13 cellular contexts compared by ENCODE assay signal in the genomic region with DNA sequence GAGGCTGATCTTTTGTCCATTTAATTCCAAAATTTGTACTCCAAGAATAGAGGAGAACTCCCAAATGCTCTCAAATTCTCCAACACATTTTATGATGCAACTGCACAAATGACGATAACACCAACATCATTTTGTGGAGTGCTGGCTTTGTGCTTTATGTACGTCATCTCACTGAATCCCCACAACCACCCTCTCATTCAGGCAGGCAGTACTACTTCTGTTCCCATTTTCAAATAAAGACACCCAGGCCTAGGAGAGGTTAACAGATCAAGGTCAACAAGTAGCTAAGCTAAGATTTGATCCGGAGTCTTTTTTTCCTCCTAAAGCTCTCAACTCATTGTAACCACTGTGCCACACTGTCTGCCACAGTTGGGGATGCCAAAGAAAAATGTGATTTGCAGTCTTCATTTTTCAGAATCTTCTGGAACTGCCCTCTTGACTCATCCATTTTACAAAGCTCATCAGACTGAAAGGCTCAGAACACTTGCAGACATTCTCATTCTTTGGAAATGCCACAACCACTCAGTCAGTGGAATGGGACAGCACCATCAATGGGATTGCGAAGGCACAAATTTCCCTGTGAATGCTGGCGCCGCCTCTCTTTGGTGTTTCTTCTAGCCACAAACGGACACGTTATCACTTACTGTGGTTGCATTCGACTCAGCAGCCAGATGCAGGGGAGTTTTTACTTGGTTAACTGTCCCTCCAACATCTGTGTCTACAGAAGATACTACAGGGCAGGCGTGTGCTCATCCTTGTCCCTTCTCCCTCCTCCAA.
DNase-seq lines count a peak whose midpoint lies in the region; ATAC-seq and TF ChIP-seq lines count a peak whose summit lies in the region.
"Had no signal": no experiment of that assay in that cellular context is flagged by ENCODE, and none has a peak within 500 bp of the region (broad histone marks: within the 10 kb centered on the region; RNA-seq: fewer than 3 reads in every experiment).

No MANE protein-coding gene starts in this region.

- 94% methylated on average over 10 of the region's 10 CpGs for WGBS in mammary epithelial cell (ENCODE audit: low coverage, missing lambda C conversion rate)

- POLR2A ChIA-PET in activated B cell treated with CpG ODN at 0.5 μM for 24 hours (lab: Charles Lee) = interaction anchor here (0.8 to 1.1 kb wide), 4 partner anchors 9 to 140 kb away, joined by 3 to 5 read pairs (median 4); no protein-coding TSS in a partner anchor
- POLR2A ChIA-PET in activated naive CD8-positive, alpha-beta T cell treated with anti-CD3 and anti-CD28 coated beads, Interleukin-2, amount 10 ng/mL, durations not matched to agents 7 days and 5 days (lab: Charles Lee) = interaction anchor here (0.9 to 1.8 kb wide), 7 partner anchors 11 to 109 kb away, joined by 3 to 8 read pairs (median 5); no protein-coding TSS in a partner anchor

- H3K4me1 Mint-ChIP-seq in activated B cell treated with CpG ODN at 0.5 μM for 24 hours = peaks cover 95% of the 10 kb centered on the region
- peaks cover 71% of the 10 kb centered on the region for H3K4me1 Mint-ChIP-seq in activated naive CD8-positive, alpha-beta T cell treated with anti-CD3 and anti-CD28 coated beads, Interleukin-2, amount 10 ng/mL, durations not matched to agents 7 days and 5 days

- peak overlapping the region; percentile 84 for H3K4me3 Mint-ChIP-seq in activated B cell treated with CpG ODN at 0.5 μM for 24 hours
- peak overlapping the region; percentile 94 for H3K4me3 Mint-ChIP-seq in activated naive CD8-positive, alpha-beta T cell treated with anti-CD3 and anti-CD28 coated beads, Interleukin-2, amount 10 ng/mL, durations not matched to agents 7 days and 5 days

- no peaks in the 10 kb centered on the region for H3K27me3 ChIP-seq in mammary epithelial cell (ENCODE audit: insufficient read depth, low read length)
- H3K27me3 ChIP-seq: BLaER1, neutrophil had no signal

- no peak overlapping the region for H2AFZ ChIP-seq in mammary epithelial cell (ENCODE audit: low read depth, low read length)

- H4K20me1 ChIP-seq in mammary epithelial cell (ENCODE audit: insufficient read depth, low read length) = no peaks in the 10 kb centered on the region

- no peak overlapping the region for H3K9ac ChIP-seq in mammary epithelial cell (ENCODE audit: insufficient read depth, low read length)
- H3K9ac ChIP-seq: BLaER1, SK-N-SH had no signal

- TF ChIP-seq CTCF in activated B cell treated with CpG ODN at 0.5 μM for 24 hours (IDR thresholded peaks at IDR 0.05) (no peak), mammary epithelial cell (conservative IDR thresholded peaks at IDR 0.05 in 1 of 2, IDR thresholded peaks at IDR 0.05 in 1 of 2; ENCODE audit: extremely low read depth in 1 of 2, insufficient read depth in 1 of 2, low read depth in 1 of 2, low read length in 2 of 2) (no peak)

- no peak overlapping the region for H3K27ac ChIP-seq in mammary epithelial cell (ENCODE audit: insufficient read depth, low read depth, low read length)
- H3K27ac ChIP-seq: BLaER1, neutrophil had no signal

- no TSS peak for BruUV-seq in mammary epithelial cell (replicated peaks; lab: Mats Ljungman, UMichigan)

- peaks cover 7% of the 10 kb centered on the region for H3K4me1 ChIP-seq in mammary epithelial cell (ENCODE audit: insufficient read depth, low read length)
- H3K4me1 ChIP-seq: BLaER1 had no signal

- intact Hi-C loops in activated B cell treated with CpG ODN at 0.5 μM for 24 hours (cut with micrococcal nuclease) = loop anchor here (10.0 kb wide), 2 partner anchors 54 to 134 kb away; no protein-coding TSS in a partner anchor
- intact Hi-C loops in mammary epithelial cell (cut with micrococcal nuclease) = no loop called here

- H3K79me2 ChIP-seq in mammary epithelial cell (ENCODE audit: insufficient read depth, low read length) = no peaks in the 10 kb centered on the region

- no peak overlapping the region for H3K4me2 ChIP-seq in mammary epithelial cell (ENCODE audit: insufficient read depth, low read depth, low read length)
- H3K4me2 ChIP-seq: BLaER1, SK-N-SH had no signal

- no peaks in the 10 kb centered on the region for H3K27me3 Mint-ChIP-seq in activated B cell treated with CpG ODN at 0.5 μM for 24 hours
- H3K27me3 Mint-ChIP-seq in activated naive CD8-positive, alpha-beta T cell treated with anti-CD3 and anti-CD28 coated beads, Interleukin-2, amount 10 ng/mL, durations not matched to agents 7 days and 5 days = no peaks in the 10 kb centered on the region

- DNase-seq in ELF-1 (ENCODE audit: low read depth, low spot score) = peak; percentile 10
- no peak for DNase-seq in activated B cell treated with CpG ODN at 0.5 μM for 24 hours
- DNase-seq in activated naive CD8-positive, alpha-beta T cell treated with anti-CD3 and anti-CD28 coated beads, Interleukin-2, amount 10 ng/mL, durations not matched to agents 7 days and 5 days = peak; percentile 53
- peak; percentile 90 for DNase-seq in stimulated activated CD4-positive, alpha-beta T cell treated with anti-CD3 and anti-CD28 coated beads, Interleukin-1b, Interleukin-23, amount 100 ng/mL, for 48 hours
- DNase-seq in mammary epithelial cell = no peak
- DNase-seq: KBM-7, NCI-H510A, SK-N-SH had no signal

- dilution Hi-C loops in mammary epithelial cell (cut with HindIII; ENCODE audit: low sequenced_read_pairs) = no loop called here

- H3K4me3 ChIP-seq in mammary epithelial cell (replicated peaks in 1 of 3; ENCODE audit: insufficient read depth in 1 of 3, low read depth in 2 of 3, low read length in 3 of 3) = no peak overlapping the region
- H3K4me3 ChIP-seq: BLaER1 had no signal

- H3K27ac Mint-ChIP-seq in activated B cell treated with CpG ODN at 0.5 μM for 24 hours = peak overlapping the region; percentile 86
- peak overlapping the region; percentile 92 for H3K27ac Mint-ChIP-seq in activated naive CD8-positive, alpha-beta T cell treated with anti-CD3 and anti-CD28 coated beads, Interleukin-2, amount 10 ng/mL, durations not matched to agents 7 days and 5 days

- no peaks in the 10 kb centered on the region for H3K9me3 ChIP-seq in mammary epithelial cell (replicated peaks; ENCODE audit: insufficient read depth, low read length)
- H3K9me3 ChIP-seq: BLaER1, neutrophil, SK-N-SH had no signal

- in situ Hi-C loops in mammary epithelial cell (cut with MboI; ENCODE audit: low sequenced_read_pairs in 2 of 2) = no loop called here

- peaks cover 51% of the 10 kb centered on the region for H3K36me3 Mint-ChIP-seq in activated B cell treated with CpG ODN at 0.5 μM for 24 hours (ENCODE audit: low read depth)
- H3K36me3 Mint-ChIP-seq in activated naive CD8-positive, alpha-beta T cell treated with anti-CD3 and anti-CD28 coated beads, Interleukin-2, amount 10 ng/mL, durations not matched to agents 7 days and 5 days = peaks cover 54% of the 10 kb centered on the region

- CTCF ChIA-PET in activated B cell treated with CpG ODN at 0.5 μM for 24 hours (lab: Charles Lee) (interaction anchor here (0.8 kb wide), 1 partner anchor 138 kb away, joined by 3 read pairs; no protein-coding TSS in a partner anchor), mammary epithelial cell (lab: Charles Lee; ENCODE audit: low non-redundant PET) (no interaction called here)

- ATAC-seq in activated B cell treated with CpG ODN at 0.5 μM for 24 hours (ENCODE audit: low read depth) (no peak), HG03460 (IDR thresholded peaks at IDR 0.05; ENCODE audit: unreplicated experiment) (no peak), GM18502 (IDR thresholded peaks at IDR 0.05; ENCODE audit: poor library complexity, unreplicated experiment) (no peak), GM19467 (IDR thresholded peaks at IDR 0.05; ENCODE audit: unreplicated experiment) (no peak)
- peak; percentile 31 for ATAC-seq in activated naive CD8-positive, alpha-beta T cell treated with anti-CD3 and anti-CD28 coated beads, Interleukin-2, amount 10 ng/mL, durations not matched to agents 7 days and 5 days (ENCODE audit: low read depth)

- no peaks in the 10 kb centered on the region for H3K9me3 Mint-ChIP-seq in activated B cell treated with CpG ODN at 0.5 μM for 24 hours
- no peaks in the 10 kb centered on the region for H3K9me3 Mint-ChIP-seq in activated naive CD8-positive, alpha-beta T cell treated with anti-CD3 and anti-CD28 coated beads, Interleukin-2, amount 10 ng/mL, durations not matched to agents 7 days and 5 days

- H3K36me3 ChIP-seq in mammary epithelial cell (ENCODE audit: insufficient read depth, low read length) = no peaks in the 10 kb centered on the region
- H3K36me3 ChIP-seq: neutrophil had no signal

Comparison
In these comparisons a context has a peak if more than half of its experiments do, and no peak if none do; other contexts are left out.
1. DNase-seq: peak in ELF-1 (single experiment), activated naive CD8-positive, alpha-beta T cell treated with anti-CD3 and anti-CD28 coated beads, Interleukin-2, amount 10 ng/mL, durations not matched to agents 7 days and 5 days (single experiment) and stimulated activated CD4-positive, alpha-beta T cell treated with anti-CD3 and anti-CD28 coated beads, Interleukin-1b, Interleukin-23, amount 100 ng/mL, for 48 hours (single experiment); none in activated B cell treated with CpG ODN at 0.5 μM for 24 hours (single experiment) and mammary epithelial cell (single experiment).